18 cellular contexts compared by ENCODE assay signal in genomic region chr14:32567543-32568384, GRCh38.
DNase-seq lines count a peak whose midpoint lies in the region; ATAC-seq, FAIRE-seq and TF ChIP-seq lines count a peak whose summit lies in the region.
"Had no signal": no experiment of that assay in that cellular context is flagged by ENCODE, and none has a peak within 500 bp of the region (broad histone marks: within the 10 kb centered on the region; RNA-seq: fewer than 3 reads in every experiment).

No MANE protein-coding gene starts in this region.

- peaks cover 28% of the 10 kb centered on the region for H3K4me1 Mint-ChIP-seq in chondrocyte (ENCODE audit: low read depth)
- peaks cover 0 to 5% of the 10 kb centered on the region in 2 donors for H3K4me1 Mint-ChIP-seq in effector memory CD8-positive, alpha-beta T cell (ENCODE audit: low read depth in 2 of 2)
- H3K4me1 Mint-ChIP-seq in WTC11, result peaks cover 2% of the 10 kb centered on the region

- H3K27ac Mint-ChIP-seq in chondrocyte (ENCODE audit: unreplicated experiment) (peak overlapping the region; percentile 74), WTC11 (no peak overlapping the region)
- H3K27ac Mint-ChIP-seq in effector memory CD8-positive, alpha-beta T cell, result no peak overlapping the region

- no peak for DNase-seq in H54 (ENCODE audit: insufficient read length, low spot score)
- no peak for DNase-seq in chondrocyte (ENCODE audit: low spot score)
- peak; percentile 27 for DNase-seq in inferior parietal cortex (ENCODE audit: extremely low spot score)
- DNase-seq in sigmoid colon, result no peak
- no peak for DNase-seq in stimulated activated naive CD8-positive, alpha-beta T cell treated with anti-CD3 and anti-CD28 coated beads, Interleukin-15, Interleukin-2, amounts not matched to agents 100 U/mL and 50 U/mL, for 24 hours
- DNase-seq in effector memory CD8-positive, alpha-beta T cell, result no peak
- DNase-seq in tibial nerve (ENCODE audit: low spot score in 2 of 2), result no peak
- DNase-seq in WTC11 (ENCODE audit: low spot score), result no peak
- DNase-seq: activated naive CD4-positive, alpha-beta T cell treated with Interleukin-2 at 50 U/mL for 16 hours; DMS53; H7; hypothalamus; KG1; NCI-H187; NCI-H510A treated with DMSO at 0.1 percent for 48 hours had no signal

- H3K4me3 ChIP-seq in sigmoid colon (no peak overlapping the region), tibial nerve (no peak overlapping the region)
- H3K4me3 ChIP-seq: BLaER1 had no signal

- POLR2A ChIA-PET in WTC11 (lab: Charles Lee), result no interaction called here

- H3K27me3 ChIP-seq in sigmoid colon, result no peaks in the 10 kb centered on the region
- H3K27me3 ChIP-seq in tibial nerve, result no peaks in the 10 kb centered on the region
- H3K27me3 ChIP-seq: BLaER1 had no signal

- FAIRE-seq in H54 (lab: Jason Lieb, UNC), result peak; percentile 52

- H3K36me3 Mint-ChIP-seq in chondrocyte (ENCODE audit: low read depth) (no peaks in the 10 kb centered on the region), WTC11 (no peaks in the 10 kb centered on the region)
- H3K36me3 Mint-ChIP-seq in effector memory CD8-positive, alpha-beta T cell (ENCODE audit: insufficient read depth), result no peaks in the 10 kb centered on the region

- H3K4me3 Mint-ChIP-seq in chondrocyte (ENCODE audit: unreplicated experiment), result no peak overlapping the region
- H3K4me3 Mint-ChIP-seq in effector memory CD8-positive, alpha-beta T cell, result no peak overlapping the region
- H3K4me3 Mint-ChIP-seq in WTC11, result no peak overlapping the region

- TF ChIP-seq CTCF in chondrocyte (IDR thresholded peaks at IDR 0.05) (no peak), sigmoid colon (IDR thresholded peaks at IDR 0.05) (no peak), tibial nerve (IDR thresholded peaks at IDR 0.05) (no peak), WTC11 (IDR thresholded peaks at IDR 0.05) (no peak)

- TF ChIP-seq EP300 in sigmoid colon (IDR thresholded peaks at IDR 0.05) (no peak), tibial nerve (IDR thresholded peaks at IDR 0.05) (no peak)

- CTCF ChIA-PET in WTC11 (lab: Charles Lee), result no interaction called here

- H3K9me3 ChIP-seq in sigmoid colon (no peaks in the 10 kb centered on the region), tibial nerve (no peaks in the 10 kb centered on the region)
- H3K9me3 ChIP-seq: BLaER1 had no signal

- H3K4me1 ChIP-seq in sigmoid colon (peaks cover 0 to 51% (median 32%) of the 10 kb centered on the region in 4 donors), tibial nerve (peaks cover 0 to 14% (median 4%) of the 10 kb centered on the region in 4 donors)

- ATAC-seq in stimulated activated naive CD8-positive, alpha-beta T cell treated with anti-CD3 and anti-CD28 coated beads, Interleukin-15, Interleukin-2, amounts not matched to agents 100 U/mL and 50 U/mL, for 24 hours, result no peak
- ATAC-seq in effector memory CD8-positive, alpha-beta T cell (replicated peaks), result no peak
- ATAC-seq in WTC11, result no peak
- ATAC-seq: Panc1 had no signal

- peak overlapping the region; percentile 8 to 84 (median 72) for H3K27ac ChIP-seq in sigmoid colon
- H3K27ac ChIP-seq in tibial nerve, result no peak overlapping the region
- H3K27ac ChIP-seq: BLaER1, VCaP had no signal

- intact Hi-C loops in sigmoid colon (cut with DNase I), result no loop called here

- no peaks in the 10 kb centered on the region for H3K27me3 Mint-ChIP-seq in chondrocyte (ENCODE audit: low read depth)
- no peaks in the 10 kb centered on the region for H3K27me3 Mint-ChIP-seq in effector memory CD8-positive, alpha-beta T cell
- H3K27me3 Mint-ChIP-seq in WTC11 (ENCODE audit: low read depth), result no peaks in the 10 kb centered on the region

- H3K9me3 Mint-ChIP-seq in chondrocyte (ENCODE audit: low read depth) (no peaks in the 10 kb centered on the region), WTC11 (no peaks in the 10 kb centered on the region)
- H3K9me3 Mint-ChIP-seq in effector memory CD8-positive, alpha-beta T cell, result peaks cover 0 to 2% of the 10 kb centered on the region in 2 donors

- H3K36me3 ChIP-seq in sigmoid colon (no peaks in the 10 kb centered on the region), tibial nerve (no peaks in the 10 kb centered on the region)
- H3K36me3 ChIP-seq: BLaER1 had no signal

- TF ChIP-seq POLR2A in H54 (IDR thresholded peaks at IDR 0.05; ENCODE audit: low read depth, low read length), result no peak
- no peak for TF ChIP-seq POLR2A in sigmoid colon (IDR thresholded peaks at IDR 0.05)
- no peak for TF ChIP-seq POLR2A in tibial nerve (IDR thresholded peaks at IDR 0.05)

TF ChIP-seq in WTC11, 78 proteins besides CTCF, POLR2A, EP300 and RAD21:
- TF ChIP-seq TEAD1 (CRISPR knock-in tag; IDR thresholded peaks at IDR 0.05) (no peak), ZNF138 (CRISPR knock-in tag; conservative IDR thresholded peaks at IDR 0.05) (no peak), ETV6 (CRISPR knock-in tag; IDR thresholded peaks at IDR 0.05) (no peak), E2F5 (CRISPR knock-in tag; IDR thresholded peaks at IDR 0.05) (no peak), ZNF263 (CRISPR knock-in tag; IDR thresholded peaks at IDR 0.05; ENCODE audit: low read depth) (no peak), SOX15 (CRISPR knock-in tag; IDR thresholded peaks at IDR 0.05) (no peak), CBFB (CRISPR knock-in tag; IDR thresholded peaks at IDR 0.05; ENCODE audit: low read depth) (no peak), HMGA2 (CRISPR knock-in tag; IDR thresholded peaks at IDR 0.05) (no peak), FOXK1 (CRISPR knock-in tag; IDR thresholded peaks at IDR 0.05) (no peak), RORB (CRISPR knock-in tag; IDR thresholded peaks at IDR 0.05) (no peak), CREM (CRISPR knock-in tag; IDR thresholded peaks at IDR 0.05) (no peak)

Comparison
In these comparisons a context has a peak if more than half of its experiments do, and no peak if none do; other contexts are left out.
1. H3K27ac ChIP-seq: peak in sigmoid colon (4 of 4); none in tibial nerve (0 of 4).